In the genomic region with DNA sequence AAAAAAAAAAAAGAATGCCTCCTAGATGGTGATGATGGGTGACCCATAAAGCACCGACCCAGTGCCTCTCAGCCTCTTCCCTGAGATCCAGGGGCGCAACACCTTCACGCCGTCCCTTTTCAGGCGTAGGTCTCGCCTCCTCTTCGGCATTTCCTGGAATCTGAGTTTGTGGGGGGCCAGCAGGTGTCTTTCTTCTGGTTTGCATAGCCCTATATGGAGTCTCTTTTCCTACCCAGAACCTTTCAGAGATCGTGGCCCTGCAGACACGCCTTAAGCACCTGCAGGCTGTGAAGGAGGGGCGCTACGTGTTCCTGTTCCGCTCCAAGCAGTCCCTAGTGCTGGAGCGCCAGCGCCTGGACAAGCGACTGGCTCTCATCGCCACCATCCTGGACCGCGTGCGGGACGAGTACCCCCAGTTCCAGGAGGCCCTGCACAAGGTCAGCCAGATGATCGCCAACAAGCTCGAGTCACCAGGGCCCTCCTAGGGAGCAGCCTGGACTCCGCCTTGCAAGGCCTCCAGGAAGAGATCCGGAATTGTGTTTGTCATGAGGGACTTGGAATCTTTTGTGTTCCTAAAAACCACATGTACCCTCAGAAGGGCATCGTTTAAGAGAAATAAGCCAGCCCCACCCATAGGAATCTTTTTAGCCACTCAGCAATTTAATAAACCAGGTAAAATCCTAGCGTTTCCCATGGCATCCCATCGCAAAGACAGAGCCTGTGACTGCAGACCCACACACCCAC, we compare ENCODE assay signal across 24 cellular contexts. TPM values are rescaled to one million over a fixed set of nuclear protein-coding genes. Genes with fewer than 3 reads are reported as not detected.
DNase-seq lines count a peak whose midpoint lies in the region; ATAC-seq, FAIRE-seq and TF ChIP-seq lines count a peak whose summit lies in the region.
"Had no signal": no experiment of that assay in that cellular context is flagged by ENCODE, and none has a peak within 500 bp of the region (broad histone marks: within the 10 kb centered on the region; RNA-seq: fewer than 3 reads in every experiment).

No MANE protein-coding gene starts in this region.

- peaks cover 5 to 41% of the 10 kb centered on the region in 2 experiments; a peak in 4 of 5 replicates for H3K27me3 ChIP-seq in HepG2 (ENCODE audit: control insufficient read depth in 1 of 2, insufficient read depth in 2 of 2, low read length in 2 of 2)
- H3K27me3 ChIP-seq in right lobe of liver: no peaks in the 10 kb centered on the region
- no peaks in the 10 kb centered on the region for H3K27me3 ChIP-seq in mammary epithelial cell (ENCODE audit: insufficient read depth, low read length)
- H3K27me3 ChIP-seq: cardiac muscle cell, sigmoid colon had no signal

- H3K4me3 ChIP-seq in HepG2 (replicated peaks in 1 of 3; ENCODE audit: insufficient read depth in 1 of 3, low read depth in 2 of 3, low read length in 3 of 3): peak overlapping the region in 1 of 3 experiments; percentile 7; a peak in 1 of 6 replicates
- no peak overlapping the region for H3K4me3 ChIP-seq in right lobe of liver
- no peak overlapping the region for H3K4me3 ChIP-seq in mammary epithelial cell (replicated peaks in 1 of 3; ENCODE audit: insufficient read depth in 1 of 3, low read depth in 2 of 3, low read length in 3 of 3)
- H3K4me3 ChIP-seq: cardiac muscle cell, HAP-1, lower lobe of right lung, sigmoid colon, thoracic aorta had no signal

- H3K9ac ChIP-seq in HepG2 (ENCODE audit: insufficient read depth, low read depth, low read length) (no peak overlapping the region), mammary epithelial cell (ENCODE audit: insufficient read depth, low read length) (no peak overlapping the region)

- H3K79me2 ChIP-seq in HepG2 (ENCODE audit: insufficient read depth, low read length) (peaks cover 9% of the 10 kb centered on the region), mammary epithelial cell (ENCODE audit: insufficient read depth, low read length) (peaks cover 9% of the 10 kb centered on the region)

- in situ Hi-C loops in HepG2 (cut with HindIII; ENCODE audit: extremely low pct_ligation_motif_present, low pct_unique_long_range_greater_than_20kb): no loop called here
- in situ Hi-C loops in mammary epithelial cell (cut with MboI; ENCODE audit: low sequenced_read_pairs in 2 of 2): no loop called here
- in situ Hi-C loops in GM13977 (cut with MboI; ENCODE audit: low pct_unique_long_range_greater_than_20kb, low sequenced_read_pairs, unreplicated experiment): no loop called here

- TF ChIP-seq POLR2A in HepG2 (IDR thresholded peaks at IDR 0.05; ENCODE audit: insufficient read depth in 1 of 2, low read depth in 2 of 2, low read length in 2 of 2): no peak
- TF ChIP-seq POLR2A in right lobe of liver (IDR thresholded peaks at IDR 0.05): no peak

- FAIRE-seq in HepG2 (lab: Jason Lieb, UNC): no peak

- H3K27me3 Mint-ChIP-seq in activated T-helper 17 cell treated with anti-CD3 and anti-CD28 coated beads, Interleukin-2, amount 50 U/mL, for 72 hours: no peaks in the 10 kb centered on the region
- H3K27me3 Mint-ChIP-seq in type B pancreatic cell: no peaks in the 10 kb centered on the region

- no peak for TF ChIP-seq RAD21 in HepG2 (CRISPR knock-in tag; IDR thresholded peaks at IDR 0.05)

- H2AFZ ChIP-seq in HepG2 (ENCODE audit: low read length) (peak overlapping the region; percentile 44), mammary epithelial cell (ENCODE audit: low read depth, low read length) (no peak overlapping the region)

- H3K36me3 ChIP-seq in HepG2 (replicated peaks in 1 of 2; ENCODE audit: control insufficient read depth in 1 of 2, insufficient read depth in 2 of 2, low read length in 2 of 2) (no peaks in the 10 kb centered on the region), right lobe of liver (no peaks in the 10 kb centered on the region), mammary epithelial cell (ENCODE audit: insufficient read depth, low read length) (no peaks in the 10 kb centered on the region)
- H3K36me3 ChIP-seq: cardiac muscle cell, HAP-1, lower lobe of right lung, sigmoid colon, thoracic aorta had no signal

- H4K20me1 ChIP-seq in HepG2 (ENCODE audit: insufficient read depth, low read length) (no peaks in the 10 kb centered on the region), mammary epithelial cell (ENCODE audit: insufficient read depth, low read length) (no peaks in the 10 kb centered on the region)

- intact Hi-C loops in HepG2 (cut with micrococcal nuclease; ENCODE audit: unreplicated experiment): no loop called here
- intact Hi-C loops in right lobe of liver (cut with DNase I): loop anchor here in 1 of 2 donors (10.0 kb wide), 1 partner anchor 145 kb away; no protein-coding TSS in a partner anchor
- intact Hi-C loops in mammary epithelial cell (cut with micrococcal nuclease): loop anchor here (5.0 to 10.0 kb wide), 2 partner anchors 85 to 263 kb away; no protein-coding TSS in a partner anchor

- TF ChIP-seq EP300 in HepG2 (IDR thresholded peaks at IDR 0.05; ENCODE audit: low read depth in 2 of 2, low read length in 2 of 2) (no peak), HepG2 (CRISPR knock-in tag; IDR thresholded peaks at IDR 0.05; ENCODE audit: borderline replicate concordance) (no peak)

- ATAC-seq in HepG2: no peak
- ATAC-seq in right lobe of liver: no peak
- ATAC-seq in activated T-helper 17 cell treated with anti-CD3 and anti-CD28 coated beads, Interleukin-2, amount 50 U/mL, for 72 hours (replicated peaks): no peak
- ATAC-seq in left lobe of liver: no peak
- ATAC-seq: lower lobe of right lung; stimulated activated memory B cell treated with anti-CD40 and anti-IgM and Interleukin-4, amounts not matched to agents 10 μg/mL and 1 μg/mL and 100 μg/mL, for 72 hours had no signal

- no peak overlapping the region for H3K27ac ChIP-seq in HepG2 (ENCODE audit: extremely low read length, insufficient read depth, low read length)
- no peak overlapping the region for H3K27ac ChIP-seq in right lobe of liver
- H3K27ac ChIP-seq in mammary epithelial cell (ENCODE audit: insufficient read depth, low read depth, low read length): no peak overlapping the region
- H3K27ac ChIP-seq: cardiac muscle cell, epithelial cell of prostate, lower lobe of right lung, thoracic aorta had no signal

- BruUV-seq in HepG2 (replicated peaks; lab: Mats Ljungman, UMichigan) (no TSS peak), mammary epithelial cell (replicated peaks; lab: Mats Ljungman, UMichigan) (no TSS peak)

- POLR2A ChIA-PET in HepG2 (lab: Yijun Ruan, JAX): no interaction called here

- dilution Hi-C loops in mammary epithelial cell (cut with HindIII; ENCODE audit: low sequenced_read_pairs): no loop called here

- no peaks in the 10 kb centered on the region for H3K36me3 Mint-ChIP-seq in activated T-helper 17 cell treated with anti-CD3 and anti-CD28 coated beads, Interleukin-2, amount 50 U/mL, for 72 hours (ENCODE audit: low read depth)
- no peaks in the 10 kb centered on the region for H3K36me3 Mint-ChIP-seq in type B pancreatic cell
- H3K36me3 Mint-ChIP-seq: stimulated activated memory B cell treated with anti-CD40 and anti-IgM and Interleukin-4, amounts not matched to agents 10 μg/mL and 1 μg/mL and 100 μg/mL, for 72 hours had no signal

- peaks cover 49% of the 10 kb centered on the region for H3K4me1 ChIP-seq in HepG2 (ENCODE audit: insufficient read depth, low read length)
- no peaks in the 10 kb centered on the region for H3K4me1 ChIP-seq in right lobe of liver
- peaks cover 26% of the 10 kb centered on the region for H3K4me1 ChIP-seq in mammary epithelial cell (ENCODE audit: insufficient read depth, low read length)

- peaks cover 19% of the 10 kb centered on the region for H3K4me1 Mint-ChIP-seq in activated T-helper 17 cell treated with anti-CD3 and anti-CD28 coated beads, Interleukin-2, amount 50 U/mL, for 72 hours
- peaks cover 22% of the 10 kb centered on the region for H3K4me1 Mint-ChIP-seq in type B pancreatic cell (ENCODE audit: unreplicated experiment)

- WGBS in HepG2 (ENCODE audit: low lambda C conversion rate): 74% methylated on average over 25 of the region's 27 CpGs
- WGBS in right lobe of liver (ENCODE audit: insufficient coverage, low coverage, low lambda C conversion rate, missing lambda C conversion rate): 86% methylated on average over 17 of the region's 27 CpGs
- 88% methylated on average over 26 of the region's 27 CpGs for WGBS in mammary epithelial cell (ENCODE audit: low coverage, missing lambda C conversion rate)

- H3K9me3 Mint-ChIP-seq in activated T-helper 17 cell treated with anti-CD3 and anti-CD28 coated beads, Interleukin-2, amount 50 U/mL, for 72 hours: no peaks in the 10 kb centered on the region
- no peaks in the 10 kb centered on the region for H3K9me3 Mint-ChIP-seq in type B pancreatic cell
- H3K9me3 Mint-ChIP-seq: stimulated activated memory B cell treated with anti-CD40 and anti-IgM and Interleukin-4, amounts not matched to agents 10 μg/mL and 1 μg/mL and 100 μg/mL, for 72 hours had no signal

- peak overlapping the region; percentile 81 for H3K4me3 Mint-ChIP-seq in activated T-helper 17 cell treated with anti-CD3 and anti-CD28 coated beads, Interleukin-2, amount 50 U/mL, for 72 hours
- H3K4me3 Mint-ChIP-seq in type B pancreatic cell: peak overlapping the region; percentile 47

- H3K4me2 ChIP-seq in HepG2 (ENCODE audit: low read depth, low read length) (peak overlapping the region; percentile 89; the same call in 1 of the 2 replicates), mammary epithelial cell (ENCODE audit: insufficient read depth, low read depth, low read length) (no peak overlapping the region)

- H3K27ac Mint-ChIP-seq in activated T-helper 17 cell treated with anti-CD3 and anti-CD28 coated beads, Interleukin-2, amount 50 U/mL, for 72 hours: no peak overlapping the region
- peak overlapping the region; percentile 56 for H3K27ac Mint-ChIP-seq in type B pancreatic cell

- DNase-seq in HepG2 (ENCODE audit: low spot score) (no peak), right lobe of liver (no peak), left lobe of liver (ENCODE audit: low spot score) (peak; percentile 44), type B pancreatic cell (ENCODE audit: extremely low spot score, unreplicated experiment) (no peak), mammary epithelial cell (no peak), GM13977 (ENCODE audit: low spot score) (no peak)
- DNase-seq in central memory CD4-positive, alpha-beta T cell: no peak
- DNase-seq: activated CD4-positive, alpha-beta T cell treated with anti-CD3 and anti-CD28 coated beads for 1 hour; activated gamma-delta T cell treated with Interleukin-2 at 50 U/mL for 16 hours; amniotic stem cell; DMS79; foreskin fibroblast; Kasumi-1; lower lobe of right lung; NCI-H1105; NCI-H2107; NCI-H524; sigmoid colon had no signal

- CTCF ChIA-PET in HepG2 (lab: Yijun Ruan, JAX; ENCODE audit: low intra/inter-chr PET ratio, low total read pairs) (no interaction called here), mammary epithelial cell (lab: Charles Lee; ENCODE audit: low non-redundant PET) (no interaction called here)

- H3K9me3 ChIP-seq in HepG2 (ENCODE audit: low read length) (no peaks in the 10 kb centered on the region), right lobe of liver (no peaks in the 10 kb centered on the region), mammary epithelial cell (replicated peaks; ENCODE audit: insufficient read depth, low read length) (no peaks in the 10 kb centered on the region)
- H3K9me3 ChIP-seq: HAP-1, lower lobe of right lung, sigmoid colon, thoracic aorta had no signal

- TF ChIP-seq CTCF in HepG2 (CRISPR knock-in tag; IDR thresholded peaks at IDR 0.05) (no peak), right lobe of liver (IDR thresholded peaks at IDR 0.05) (no peak), type B pancreatic cell (conservative IDR thresholded peaks at IDR 0.05) (no peak), mammary epithelial cell (conservative IDR thresholded peaks at IDR 0.05 in 1 of 2, IDR thresholded peaks at IDR 0.05 in 1 of 2; ENCODE audit: extremely low read depth in 1 of 2, insufficient read depth in 1 of 2, low read depth in 1 of 2, low read length in 2 of 2) (no peak), GM13977 (IDR thresholded peaks at IDR 0.05; ENCODE audit: extremely low read depth, insufficient read depth, missing control alignments) (no peak)

RNA-seq across cellular contexts. Expression of a gene that starts 1.9 kb away (rescaled TPM):
- total RNA-seq in HepG2 (2016; rRNA removed; fragmentation: Illumina TruSeq; extraction: Trizol): 13.4 and 36.4 TPM in 2 replicates
- 13.8 and 16.4 TPM in 2 replicates for total RNA-seq in HepG2 (2016; cell fraction: cytosol; rRNA removed; fragmentation: Illumina TruSeq; extraction: Trizol; ENCODE audit: low read depth)
- total RNA-seq in HepG2 (2016; cell fraction: insoluble cytoplasmic fraction; rRNA removed; fragmentation: Illumina TruSeq; extraction: Trizol): 12.1 and 36.9 TPM in 2 replicates
- 20.3 and 20.7 TPM in 2 replicates for total RNA-seq in HepG2 (2016; cell fraction: membrane; rRNA removed; fragmentation: Illumina TruSeq; extraction: Trizol)
- total RNA-seq in HepG2 (2016; cell fraction: nucleus; rRNA removed; fragmentation: Illumina TruSeq; extraction: Trizol): 47.6 and 57.6 TPM in 2 replicates
- 21.6 and 23.6 TPM in 2 replicates for polyA plus RNA-seq in HepG2 (2011; rRNA removed)
- 16.3 and 29.8 TPM in 2 replicates for polyA plus RNA-seq in HepG2 (2011; cell fraction: cytosol; rRNA removed)
- polyA plus RNA-seq in HepG2 (2011; cell fraction: nucleus; rRNA removed): 231 and 320 TPM in 2 replicates
- polyA plus RNA-seq in HepG2 (2012): 50.7 and 73.8 TPM in 2 replicates
- 11.3 and 13.9 TPM in 2 replicates for polyA plus RNA-seq in HepG2 (2016; cell fraction: cytosol; fragmentation: Illumina TruSeq; extraction: Trizol; ENCODE audit: low read depth)
- 16.7 and 22.9 TPM in 2 replicates for polyA plus RNA-seq in HepG2 (2016; cell fraction: insoluble cytoplasmic fraction; fragmentation: Illumina TruSeq; extraction: Trizol; ENCODE audit: low read depth)
- polyA plus RNA-seq in HepG2 (2016; cell fraction: membrane; fragmentation: Illumina TruSeq; extraction: Trizol; ENCODE audit: low read depth): 13.9 and 14.3 TPM in 2 replicates
- 136 and 145 TPM in 2 replicates for polyA plus RNA-seq in HepG2 (2016; cell fraction: nucleus; fragmentation: Illumina TruSeq; extraction: Trizol; ENCODE audit: insufficient read depth, low read depth)
- polyA minus RNA-seq in HepG2 (2011; rRNA and poly(A)+ RNA removed; ENCODE audit: low replicate concordance): 7.2 and 27.1 TPM in 2 replicates
- polyA minus RNA-seq in HepG2 (2011; cell fraction: cytosol; rRNA and poly(A)+ RNA removed): 22.9 and 24.2 TPM in 2 replicates
- polyA minus RNA-seq in HepG2 (2011; cell fraction: nucleus; rRNA and poly(A)+ RNA removed): 20.3 and 21.2 TPM in 2 replicates
- 10 to 100 TPM; 42.7 to 94.1 (median 71.0) TPM for total RNA-seq in right lobe of liver
- total RNA-seq in activated T-helper 17 cell treated with anti-CD3 and anti-CD28 coated beads, Interleukin-2, amount 50 U/mL, for 72 hours: 10 to 100 TPM; 15.0 to 33.0 TPM
- 50.6 TPM for total RNA-seq in left lobe of liver
- total RNA-seq in type B pancreatic cell (ENCODE audit: low replicate concordance): 37.7 and 40.7 TPM in 2 replicates
- total RNA-seq in mammary epithelial cell: 100 to 1,000 TPM in 1 of 2 donors, 10 to 100 TPM in 1; 32.2 to 230 TPM
- 12.7 TPM for polyA plus RNA-seq in mammary epithelial cell
- polyA minus RNA-seq in mammary epithelial cell: 6.2 TPM

RNA-seq across cellular contexts. Expression of a gene that starts 47.5 kb away (rescaled TPM):
- 187 and 239 TPM in 2 replicates for total RNA-seq in HepG2 (2016; rRNA removed; fragmentation: Illumina TruSeq; extraction: Trizol)
- total RNA-seq in HepG2 (2016; cell fraction: cytosol; rRNA removed; fragmentation: Illumina TruSeq; extraction: Trizol; ENCODE audit: low read depth): 22.3 and 28.3 TPM in 2 replicates
- 185 and 243 TPM in 2 replicates for total RNA-seq in HepG2 (2016; cell fraction: insoluble cytoplasmic fraction; rRNA removed; fragmentation: Illumina TruSeq; extraction: Trizol)
- total RNA-seq in HepG2 (2016; cell fraction: membrane; rRNA removed; fragmentation: Illumina TruSeq; extraction: Trizol): 36.4 and 40.0 TPM in 2 replicates
- 83.4 and 83.5 TPM in 2 replicates for total RNA-seq in HepG2 (2016; cell fraction: nucleus; rRNA removed; fragmentation: Illumina TruSeq; extraction: Trizol)
- 121 and 145 TPM in 2 replicates for polyA plus RNA-seq in HepG2 (2011; rRNA removed)
- 103 and 117 TPM in 2 replicates for polyA plus RNA-seq in HepG2 (2011; cell fraction: cytosol; rRNA removed)
- polyA plus RNA-seq in HepG2 (2011; cell fraction: nucleus; rRNA removed): 77.0 and 103 TPM in 2 replicates
- 104 and 124 TPM in 2 replicates for polyA plus RNA-seq in HepG2 (2012)
- 8.3 and 9.0 TPM in 2 replicates for polyA plus RNA-seq in HepG2 (2016; cell fraction: cytosol; fragmentation: Illumina TruSeq; extraction: Trizol; ENCODE audit: low read depth)
- polyA plus RNA-seq in HepG2 (2016; cell fraction: insoluble cytoplasmic fraction; fragmentation: Illumina TruSeq; extraction: Trizol; ENCODE audit: low read depth): 233 and 236 TPM in 2 replicates
- 19.8 and 20.6 TPM in 2 replicates for polyA plus RNA-seq in HepG2 (2016; cell fraction: membrane; fragmentation: Illumina TruSeq; extraction: Trizol; ENCODE audit: low read depth)
- polyA plus RNA-seq in HepG2 (2016; cell fraction: nucleus; fragmentation: Illumina TruSeq; extraction: Trizol; ENCODE audit: insufficient read depth, low read depth): 120 and 131 TPM in 2 replicates
- 54.2 and 110 TPM in 2 replicates for polyA minus RNA-seq in HepG2 (2011; rRNA and poly(A)+ RNA removed; ENCODE audit: low replicate concordance)
- 55.3 and 55.4 TPM in 2 replicates for polyA minus RNA-seq in HepG2 (2011; cell fraction: cytosol; rRNA and poly(A)+ RNA removed)
- polyA minus RNA-seq in HepG2 (2011; cell fraction: nucleus; rRNA and poly(A)+ RNA removed): 61.8 and 65.1 TPM in 2 replicates
- 10 to 100 TPM; 21.6 to 41.7 (median 32.2) TPM for total RNA-seq in right lobe of liver
- 100 to 1,000 TPM; 141 to 182 TPM for total RNA-seq in activated T-helper 17 cell treated with anti-CD3 and anti-CD28 coated beads, Interleukin-2, amount 50 U/mL, for 72 hours
- 21.8 TPM for total RNA-seq in left lobe of liver
- 104 and 112 TPM in 2 replicates for total RNA-seq in type B pancreatic cell (ENCODE audit: low replicate concordance)
- 10 to 100 TPM; 79.7 to 86.4 TPM for total RNA-seq in mammary epithelial cell
- polyA plus RNA-seq in mammary epithelial cell: 139 TPM
- 104 TPM for polyA minus RNA-seq in mammary epithelial cell
